In genomic region chr15:68373028-68373427, GRCh38 we compare ENCODE assay signal across 1 cellular context.
TF ChIP-seq lines count a peak whose summit lies in the region.

No MANE protein-coding gene starts in this region.

TF ChIP-seq in K562, 482 proteins besides CTCF, POLR2A, EP300 and RAD21 (continued from another document):
- no peak for TF ChIP-seq ATF3 (IDR thresholded peaks at IDR 0.05)
- no peak for TF ChIP-seq ATF3 (CRISPR knock-in tag; conservative IDR thresholded peaks at IDR 0.05)
